In the genomic region with DNA sequence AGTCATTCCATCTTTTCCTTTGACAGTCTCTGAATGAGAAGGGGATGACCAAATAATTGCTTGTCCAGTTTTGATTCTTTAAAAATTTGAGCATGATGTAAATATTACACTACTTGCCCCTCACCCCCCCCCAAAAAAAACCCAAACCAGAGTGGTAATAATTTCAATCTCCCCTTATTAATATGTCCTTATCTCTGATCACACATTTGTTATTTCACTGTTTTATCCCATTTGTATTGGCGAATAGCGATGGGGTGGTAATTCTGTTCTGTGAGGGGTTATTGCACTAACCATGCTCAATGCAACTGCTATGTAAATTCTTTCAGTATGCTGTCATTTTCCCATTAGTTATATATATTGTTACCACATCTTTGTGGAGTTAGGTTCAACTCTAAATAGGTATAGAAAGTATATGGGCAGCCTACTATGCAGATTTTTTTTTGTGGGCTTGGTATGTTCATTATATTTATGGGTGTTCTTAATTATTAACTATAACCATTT, we compare ENCODE assay signal across 9 cellular contexts. TPM values are rescaled to one million over a fixed set of nuclear protein-coding genes. Genes with fewer than 3 reads are reported as not detected.
DNase-seq lines count a peak whose midpoint lies in the region; ATAC-seq lines count a peak whose summit lies in the region.
"Had no signal": no experiment of that assay in that cellular context is flagged by ENCODE, and none has a peak within 500 bp of the region (broad histone marks: within the 10 kb centered on the region; RNA-seq: fewer than 3 reads in every experiment).

No MANE protein-coding gene starts in this region.

- no peak overlapping the region for H3K9ac ChIP-seq in iPS-15b (ENCODE audit: low read depth, low read length)

- H3K4me1 Mint-ChIP-seq in activated T-helper 17 cell treated with anti-CD3 and anti-CD28 coated beads, Interleukin-2, amount 50 U/mL, for 72 hours = peaks cover 10% of the 10 kb centered on the region
- H3K4me1 Mint-ChIP-seq in stimulated activated naive B cell treated with anti-CD40 and anti-IgM and Interleukin-4, amounts not matched to agents 10 μg/mL and 1 μg/mL and 100 μg/mL, for 72 hours = peaks cover 16 to 30% of the 10 kb centered on the region in 2 donors

- no peaks in the 10 kb centered on the region for H3K9me3 ChIP-seq in iPS-15b (ENCODE audit: control insufficient read depth, insufficient read depth, low read length)

- H3K27me3 Mint-ChIP-seq in activated T-helper 17 cell treated with anti-CD3 and anti-CD28 coated beads, Interleukin-2, amount 50 U/mL, for 72 hours = peaks cover 3% of the 10 kb centered on the region
- H3K27me3 Mint-ChIP-seq in stimulated activated naive B cell treated with anti-CD40 and anti-IgM and Interleukin-4, amounts not matched to agents 10 μg/mL and 1 μg/mL and 100 μg/mL, for 72 hours = no peaks in the 10 kb centered on the region

- no peak for ATAC-seq in activated T-helper 17 cell treated with anti-CD3 and anti-CD28 coated beads, Interleukin-2, amount 50 U/mL, for 72 hours (replicated peaks)
- no peak for ATAC-seq in stimulated activated naive B cell treated with anti-CD40 and anti-IgM and Interleukin-4, amounts not matched to agents 10 μg/mL and 1 μg/mL and 100 μg/mL, for 72 hours (replicated peaks)

- H3K9me3 Mint-ChIP-seq in activated T-helper 17 cell treated with anti-CD3 and anti-CD28 coated beads, Interleukin-2, amount 50 U/mL, for 72 hours = no peaks in the 10 kb centered on the region
- no peaks in the 10 kb centered on the region for H3K9me3 Mint-ChIP-seq in stimulated activated naive B cell treated with anti-CD40 and anti-IgM and Interleukin-4, amounts not matched to agents 10 μg/mL and 1 μg/mL and 100 μg/mL, for 72 hours

- H3K36me3 ChIP-seq in iPS-15b (ENCODE audit: control insufficient read depth, insufficient read depth, low read length) = no peaks in the 10 kb centered on the region

- no peaks in the 10 kb centered on the region for H3K27me3 ChIP-seq in iPS-15b (ENCODE audit: control insufficient read depth, insufficient read depth, low read length)

- H3K4me3 ChIP-seq in iPS-15b (ENCODE audit: low read depth, low read length) = peak overlapping the region; percentile 61

- peak overlapping the region; percentile 87 for H3K27ac Mint-ChIP-seq in activated T-helper 17 cell treated with anti-CD3 and anti-CD28 coated beads, Interleukin-2, amount 50 U/mL, for 72 hours
- peak overlapping the region; percentile 98 for H3K27ac Mint-ChIP-seq in stimulated activated naive B cell treated with anti-CD40 and anti-IgM and Interleukin-4, amounts not matched to agents 10 μg/mL and 1 μg/mL and 100 μg/mL, for 72 hours

- peaks cover 18% of the 10 kb centered on the region for H3K4me1 ChIP-seq in iPS-15b (ENCODE audit: control insufficient read depth, insufficient read depth, low read length)

- peak overlapping the region; percentile 92 for H3K4me3 Mint-ChIP-seq in activated T-helper 17 cell treated with anti-CD3 and anti-CD28 coated beads, Interleukin-2, amount 50 U/mL, for 72 hours
- peak overlapping the region; percentile 96 to 98 for H3K4me3 Mint-ChIP-seq in stimulated activated naive B cell treated with anti-CD40 and anti-IgM and Interleukin-4, amounts not matched to agents 10 μg/mL and 1 μg/mL and 100 μg/mL, for 72 hours

- DNase-seq in HS-5 (ENCODE audit: low read depth) (peak; percentile 28), OCI-M2 (lab: John Stamatoyannopoulos, UW; ENCODE audit: unreplicated experiment) (no peak), COLO829 (ENCODE audit: low spot score) (no peak), NCI-H446 (lab: John Stamatoyannopoulos, UW) (no peak), hippocampal formation (lab: John Stamatoyannopoulos, UW) (no peak)
- DNase-seq in stimulated activated naive B cell treated with anti-CD40 and anti-IgM and Interleukin-4, amounts not matched to agents 10 μg/mL and 1 μg/mL and 100 μg/mL, for 72 hours = no peak

- no peaks in the 10 kb centered on the region for H3K36me3 Mint-ChIP-seq in activated T-helper 17 cell treated with anti-CD3 and anti-CD28 coated beads, Interleukin-2, amount 50 U/mL, for 72 hours (ENCODE audit: low read depth)
- peaks cover 2 to 7% of the 10 kb centered on the region in 2 donors for H3K36me3 Mint-ChIP-seq in stimulated activated naive B cell treated with anti-CD40 and anti-IgM and Interleukin-4, amounts not matched to agents 10 μg/mL and 1 μg/mL and 100 μg/mL, for 72 hours

RNA-seq across cellular contexts. Expression of a gene that starts 1.1 kb away (rescaled TPM):
- total RNA-seq in activated T-helper 17 cell treated with anti-CD3 and anti-CD28 coated beads, Interleukin-2, amount 50 U/mL, for 72 hours = 1 to 10 TPM in 1 of 2 donors, under 1 TPM in 1; 0.95 to 1.4 TPM

RNA-seq across cellular contexts. Expression of a gene that starts 36.3 kb away (rescaled TPM):
- total RNA-seq in activated T-helper 17 cell treated with anti-CD3 and anti-CD28 coated beads, Interleukin-2, amount 50 U/mL, for 72 hours = not detected
- total RNA-seq: M059J had no signal
